ENCODE assay signal across 38 cellular contexts in genomic region chr5:57417981-57418380, GRCh38.
"Had no signal": no experiment of that assay in that cellular context is flagged by ENCODE, and none has a peak within 500 bp of the region (broad histone marks: within the 10 kb centered on the region; RNA-seq: fewer than 3 reads in every experiment).

No MANE protein-coding gene starts in this region.

- DNase-seq: activated B cell treated with CpG ODN at 0.5 μM for 24 hours; activated CD4-positive, alpha-beta memory T cell treated with anti-CD3 and anti-CD28 coated beads for 36 hours; activated CD4-positive, alpha-beta T cell treated with anti-CD3 and anti-CD28 coated beads for 4 hours; activated CD4-positive, alpha-beta T cell treated with anti-CD3 and anti-CD28 coated beads, Interleukin-2, amount 10 ng/mL, durations not matched to agents 24 days and 14 days; activated CD4-positive, alpha-beta T cell treated with anti-CD3 and anti-CD28 coated beads, Interleukin-2, amount 50 U/mL, for 1 hour; activated CD4-positive, alpha-beta T cell treated with anti-CD3 and anti-CD28 coated beads, Interleukin-2, amount 50 U/mL, for 4 hours; activated CD4-positive, CD25-positive, alpha-beta regulatory T cell treated with anti-CD3 and anti-CD28 coated beads, Interleukin-2, amount 50 U/mL, for 72 hours; activated CD8-positive, alpha-beta memory T cell treated with anti-CD3 and anti-CD28 coated beads, Interleukin-2, amount 50 U/mL, for 4 hours; activated CD8-positive, alpha-beta T cell treated with anti-CD3 and anti-CD28 coated beads for 36 hours; activated effector memory CD4-positive, alpha-beta T cell treated with anti-CD3 and anti-CD28 coated beads, Interleukin-2, amount 50 U/mL, for 16 hours; activated gamma-delta T cell treated with Interleukin-2 at 50 U/mL for 16 hours; activated naive CD4-positive, alpha-beta T cell; activated naive CD4-positive, alpha-beta T cell treated with anti-CD3 and anti-CD28 coated beads for 36 hours; activated naive CD4-positive, alpha-beta T cell treated with anti-CD3 and anti-CD28 coated beads, Interleukin-2, amount 50 U/mL, for 16 hours; activated naive CD8-positive, alpha-beta T cell treated with anti-CD3 and anti-CD28 coated beads for 36 hours; activated T-cell treated with anti-CD3 and anti-CD28 coated beads for 4 hours; activated T-cell treated with anti-CD3 and anti-CD28 coated beads, Interleukin-2, amount 50 U/mL, for 1 hour; activated T-cell treated with anti-CD3 and anti-CD28 coated beads, Interleukin-2, amount 50 U/mL, for 4 hours; activated T-cell treated with anti-CD3 and anti-CD28 coated beads, Interleukin-2, amount 50 U/mL, for 72 hours; adrenal gland; amniotic stem cell; aorta; body of pancreas; brain microvascular endothelial cell; caudate nucleus; cerebellar nuclear complex; T-helper 1 cell; T-helper 2 cell; T-helper 9 cell had no signal

- H3K27ac Mint-ChIP-seq: activated B cell treated with CpG ODN at 0.5 μM for 24 hours; activated CD4-positive, alpha-beta memory T cell treated with anti-CD3 and anti-CD28 coated beads for 36 hours; activated CD4-positive, alpha-beta T cell treated with anti-CD3 and anti-CD28 coated beads, Interleukin-2, amount 10 ng/mL, durations not matched to agents 24 days and 14 days; activated CD8-positive, alpha-beta T cell treated with anti-CD3 and anti-CD28 coated beads for 36 hours; activated naive CD4-positive, alpha-beta T cell treated with anti-CD3 and anti-CD28 coated beads for 36 hours; activated naive CD4-positive, alpha-beta T cell treated with anti-CD3 and anti-CD28 coated beads, Interleukin-2, amount 50 U/mL, for 72 hours; activated naive CD8-positive, alpha-beta T cell treated with anti-CD3 and anti-CD28 coated beads for 36 hours; activated T-cell treated with anti-CD3 and anti-CD28 coated beads, Interleukin-2, amount 50 U/mL, for 72 hours; activated T-helper 1 cell treated with anti-CD3 and anti-CD28 coated beads, Interleukin-12 subunit alpha, Interleukin-12 subunit beta, Interleukin-2, Interleukin-4 antibody, amounts not matched to agents 30 ng/mL and 10 ng/mL and 1 ng/mL, durations not matched to agents 14 hours and 24 hours and 36 hours; activated T-helper 17 cell treated with anti-CD3 and anti-CD28 coated beads, Interleukin-2, amount 50 U/mL, for 72 hours; T-helper 1 cell treated with Interleukin-12 subunit alpha and Interleukin-12 subunit beta and Interleukin-4 antibody, amounts not matched to agents 30 μg/mL and 1 μg/mL, for 36 hours; T-helper 2 cell treated with Interferon-gamma antibody and Interleukin-4, amounts not matched to agents 5 μg/mL and 100 μg/mL, for 36 hours had no signal

- H3K36me3 Mint-ChIP-seq: activated CD4-positive, alpha-beta memory T cell treated with anti-CD3 and anti-CD28 coated beads for 36 hours; activated naive CD4-positive, alpha-beta T cell treated with anti-CD3 and anti-CD28 coated beads, Interleukin-2, amount 50 U/mL, for 72 hours; activated naive CD8-positive, alpha-beta T cell treated with anti-CD3 and anti-CD28 coated beads for 36 hours had no signal

- H3K9me3 Mint-ChIP-seq: activated B cell treated with CpG ODN at 0.5 μM for 24 hours; activated CD4-positive, alpha-beta memory T cell treated with anti-CD3 and anti-CD28 coated beads for 36 hours; activated CD4-positive, alpha-beta T cell treated with anti-CD3 and anti-CD28 coated beads, Interleukin-2, amount 10 ng/mL, durations not matched to agents 24 days and 14 days; activated CD8-positive, alpha-beta T cell treated with anti-CD3 and anti-CD28 coated beads for 36 hours; activated naive CD4-positive, alpha-beta T cell treated with anti-CD3 and anti-CD28 coated beads for 36 hours; activated naive CD4-positive, alpha-beta T cell treated with anti-CD3 and anti-CD28 coated beads, Interleukin-2, amount 50 U/mL, for 72 hours; activated naive CD8-positive, alpha-beta T cell treated with anti-CD3 and anti-CD28 coated beads for 36 hours; activated T-cell treated with anti-CD3 and anti-CD28 coated beads, Interleukin-2, amount 50 U/mL, for 4 hours; activated T-cell treated with anti-CD3 and anti-CD28 coated beads, Interleukin-2, amount 50 U/mL, for 72 hours; activated T-helper 17 cell treated with anti-CD3 and anti-CD28 coated beads, Interleukin-2, amount 50 U/mL, for 72 hours; central memory CD8-positive, alpha-beta T cell; T-helper 1 cell treated with Interleukin-12 subunit alpha and Interleukin-12 subunit beta and Interleukin-4 antibody, amounts not matched to agents 30 μg/mL and 1 μg/mL, for 36 hours; T-helper 2 cell treated with Interferon-gamma antibody and Interleukin-4, amounts not matched to agents 5 μg/mL and 100 μg/mL, for 36 hours had no signal

- H3K4me3 Mint-ChIP-seq: activated B cell treated with CpG ODN at 0.5 μM for 24 hours; activated CD4-positive, alpha-beta memory T cell treated with anti-CD3 and anti-CD28 coated beads for 36 hours; activated CD4-positive, alpha-beta T cell treated with anti-CD3 and anti-CD28 coated beads, Interleukin-2, amount 10 ng/mL, durations not matched to agents 24 days and 14 days; activated CD8-positive, alpha-beta T cell treated with anti-CD3 and anti-CD28 coated beads for 36 hours; activated naive CD4-positive, alpha-beta T cell treated with anti-CD3 and anti-CD28 coated beads for 36 hours; activated naive CD8-positive, alpha-beta T cell treated with anti-CD3 and anti-CD28 coated beads for 36 hours; activated T-cell treated with anti-CD3 and anti-CD28 coated beads, Interleukin-2, amount 50 U/mL, for 4 hours; activated T-cell treated with anti-CD3 and anti-CD28 coated beads, Interleukin-2, amount 50 U/mL, for 72 hours; activated T-helper 1 cell treated with anti-CD3 and anti-CD28 coated beads, Interleukin-12 subunit alpha, Interleukin-12 subunit beta, Interleukin-2, Interleukin-4 antibody, amounts not matched to agents 30 ng/mL and 10 ng/mL and 1 ng/mL, durations not matched to agents 14 hours and 24 hours and 36 hours; activated T-helper 17 cell treated with anti-CD3 and anti-CD28 coated beads, Interleukin-2, amount 50 U/mL, for 72 hours; central memory CD8-positive, alpha-beta T cell; T-helper 1 cell treated with Interleukin-12 subunit alpha and Interleukin-12 subunit beta and Interleukin-4 antibody, amounts not matched to agents 30 μg/mL and 1 μg/mL, for 36 hours; T-helper 2 cell treated with Interferon-gamma antibody and Interleukin-4, amounts not matched to agents 5 μg/mL and 100 μg/mL, for 36 hours had no signal

- H3K4me3 ChIP-seq: adrenal gland, body of pancreas, breast epithelium had no signal

- H3K4me1 Mint-ChIP-seq: activated B cell treated with CpG ODN at 0.5 μM for 24 hours; activated CD4-positive, alpha-beta T cell treated with anti-CD3 and anti-CD28 coated beads, Interleukin-2, amount 10 ng/mL, durations not matched to agents 24 days and 14 days; activated naive CD8-positive, alpha-beta T cell treated with anti-CD3 and anti-CD28 coated beads for 36 hours; activated T-helper 17 cell treated with anti-CD3 and anti-CD28 coated beads, Interleukin-2, amount 50 U/mL, for 72 hours; central memory CD8-positive, alpha-beta T cell had no signal

- H3K27me3 ChIP-seq: adrenal gland, body of pancreas, brain microvascular endothelial cell, breast epithelium had no signal

- H3K27me3 Mint-ChIP-seq: activated B cell treated with CpG ODN at 0.5 μM for 24 hours; activated CD8-positive, alpha-beta T cell treated with anti-CD3 and anti-CD28 coated beads for 36 hours; activated naive CD8-positive, alpha-beta T cell treated with anti-CD3 and anti-CD28 coated beads for 36 hours had no signal

- H3K9me3 ChIP-seq: adrenal gland, body of pancreas, breast epithelium had no signal

- H3K36me3 ChIP-seq: adrenal gland, brain microvascular endothelial cell, breast epithelium had no signal

- H3K4me1 ChIP-seq: breast epithelium had no signal

- FAIRE-seq: TTC549 had no signal

- H3K27ac ChIP-seq: adrenal gland, body of pancreas, brain microvascular endothelial cell, breast epithelium, VCaP had no signal
